Comparison of ENCODE assay signal across 1 cellular context in the genomic region with DNA sequence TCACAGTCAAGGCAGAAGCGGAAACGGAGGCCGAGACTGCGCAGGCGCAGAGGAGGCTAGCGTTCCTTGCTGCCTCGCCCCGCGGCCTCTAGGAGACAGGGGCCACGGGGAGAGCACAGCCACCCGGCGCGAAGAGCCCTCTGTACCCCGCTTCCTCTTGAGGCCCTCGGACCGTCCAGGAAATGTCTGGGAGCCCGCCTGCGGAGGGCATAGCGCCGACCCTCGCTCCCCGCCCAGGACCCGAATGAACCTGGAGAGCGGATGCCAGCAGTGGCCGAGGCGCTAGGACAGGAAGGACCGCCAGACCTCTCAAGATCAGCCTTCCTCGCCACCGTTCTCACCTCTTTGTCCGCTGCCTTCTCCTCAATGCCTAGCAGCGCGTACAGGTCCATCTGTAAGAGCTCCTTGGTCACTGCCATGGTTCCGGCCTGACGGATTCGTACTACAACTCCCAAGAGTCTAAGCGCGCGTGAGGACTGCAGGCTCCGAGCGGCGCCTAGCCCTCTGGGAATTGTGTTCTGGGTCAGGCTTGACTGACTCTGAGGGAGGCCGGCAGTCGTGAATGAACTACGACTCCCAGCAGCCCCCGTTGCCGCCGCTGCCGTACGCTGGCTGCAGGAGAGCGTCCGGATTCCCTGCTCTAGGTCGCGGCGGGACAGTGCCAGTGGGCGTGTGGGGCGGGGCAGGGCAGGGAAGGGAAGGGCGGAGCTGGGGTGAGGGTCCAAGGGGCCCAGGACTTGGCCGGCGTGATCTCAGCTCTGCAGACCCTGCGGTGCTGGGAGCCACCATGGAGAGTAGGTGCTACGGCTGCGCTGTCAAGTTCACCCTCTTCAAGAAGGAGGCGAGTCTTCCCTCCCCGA.
TF ChIP-seq lines count a peak whose summit lies in the region.

A gene with protein sequence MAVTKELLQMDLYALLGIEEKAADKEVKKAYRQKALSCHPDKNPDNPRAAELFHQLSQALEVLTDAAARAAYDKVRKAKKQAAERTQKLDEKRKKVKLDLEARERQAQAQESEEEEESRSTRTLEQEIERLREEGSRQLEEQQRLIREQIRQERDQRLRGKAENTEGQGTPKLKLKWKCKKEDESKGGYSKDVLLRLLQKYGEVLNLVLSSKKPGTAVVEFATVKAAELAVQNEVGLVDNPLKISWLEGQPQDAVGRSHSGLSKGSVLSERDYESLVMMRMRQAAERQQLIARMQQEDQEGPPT (minus strand): TSS at position 446 of the 860 bp plus-strand sequence. CDS start 27 bp downstream, at position 419.
A gene with protein sequence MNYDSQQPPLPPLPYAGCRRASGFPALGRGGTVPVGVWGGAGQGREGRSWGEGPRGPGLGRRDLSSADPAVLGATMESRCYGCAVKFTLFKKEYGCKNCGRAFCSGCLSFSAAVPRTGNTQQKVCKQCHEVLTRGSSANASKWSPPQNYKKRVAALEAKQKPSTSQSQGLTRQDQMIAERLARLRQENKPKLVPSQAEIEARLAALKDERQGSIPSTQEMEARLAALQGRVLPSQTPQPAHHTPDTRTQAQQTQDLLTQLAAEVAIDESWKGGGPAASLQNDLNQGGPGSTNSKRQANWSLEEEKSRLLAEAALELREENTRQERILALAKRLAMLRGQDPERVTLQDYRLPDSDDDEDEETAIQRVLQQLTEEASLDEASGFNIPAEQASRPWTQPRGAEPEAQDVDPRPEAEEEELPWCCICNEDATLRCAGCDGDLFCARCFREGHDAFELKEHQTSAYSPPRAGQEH (plus strand): TSS at position 62 of the 860 bp plus-strand sequence. CDS start 501 bp downstream, at position 563.

TF ChIP-seq in HepG2, 621 proteins besides CTCF, POLR2A, EP300 and RAD21 (continued from another document and continues in another):
- TF ChIP-seq, protein P1, sequence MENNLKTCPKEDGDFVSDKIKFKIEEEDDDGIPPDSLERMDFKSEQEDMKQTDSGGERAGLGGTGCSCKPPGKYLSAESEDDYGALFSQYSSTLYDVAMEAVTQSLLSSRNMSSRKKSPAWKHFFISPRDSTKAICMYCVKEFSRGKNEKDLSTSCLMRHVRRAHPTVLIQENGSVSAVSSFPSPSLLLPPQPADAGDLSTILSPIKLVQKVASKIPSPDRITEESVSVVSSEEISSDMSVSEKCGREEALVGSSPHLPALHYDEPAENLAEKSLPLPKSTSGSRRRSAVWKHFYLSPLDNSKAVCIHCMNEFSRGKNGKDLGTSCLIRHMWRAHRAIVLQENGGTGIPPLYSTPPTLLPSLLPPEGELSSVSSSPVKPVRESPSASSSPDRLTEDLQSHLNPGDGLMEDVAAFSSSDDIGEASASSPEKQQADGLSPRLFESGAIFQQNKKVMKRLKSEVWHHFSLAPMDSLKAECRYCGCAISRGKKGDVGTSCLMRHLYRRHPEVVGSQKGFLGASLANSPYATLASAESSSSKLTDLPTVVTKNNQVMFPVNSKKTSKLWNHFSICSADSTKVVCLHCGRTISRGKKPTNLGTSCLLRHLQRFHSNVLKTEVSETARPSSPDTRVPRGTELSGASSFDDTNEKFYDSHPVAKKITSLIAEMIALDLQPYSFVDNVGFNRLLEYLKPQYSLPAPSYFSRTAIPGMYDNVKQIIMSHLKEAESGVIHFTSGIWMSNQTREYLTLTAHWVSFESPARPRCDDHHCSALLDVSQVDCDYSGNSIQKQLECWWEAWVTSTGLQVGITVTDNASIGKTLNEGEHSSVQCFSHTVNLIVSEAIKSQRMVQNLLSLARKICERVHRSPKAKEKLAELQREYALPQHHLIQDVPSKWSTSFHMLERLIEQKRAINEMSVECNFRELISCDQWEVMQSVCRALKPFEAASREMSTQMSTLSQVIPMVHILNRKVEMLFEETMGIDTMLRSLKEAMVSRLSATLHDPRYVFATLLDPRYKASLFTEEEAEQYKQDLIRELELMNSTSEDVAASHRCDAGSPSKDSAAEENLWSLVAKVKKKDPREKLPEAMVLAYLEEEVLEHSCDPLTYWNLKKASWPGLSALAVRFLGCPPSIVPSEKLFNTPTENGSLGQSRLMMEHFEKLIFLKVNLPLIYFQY (CRISPR knock-in tag; IDR thresholded peaks at IDR 0.05; ENCODE audit: borderline replicate concordance), result no peak; the same call in 1 of the 2 replicates
- TF ChIP-seq YEATS4 (CRISPR knock-in tag; IDR thresholded peaks at IDR 0.05; ENCODE audit: borderline replicate concordance) (peak; percentile 78; the same call in 1 of the 2 replicates), SNAPC2 (CRISPR knock-in tag; IDR thresholded peaks at IDR 0.05) (peak; percentile 84), TAF15 (IDR thresholded peaks at IDR 0.05; ENCODE audit: low read depth, low read length, poor library complexity, severe bottlenecking) (no peak), ZNF589 (CRISPR knock-in tag; conservative IDR thresholded peaks at IDR 0.05) (no peak), KDM2A (CRISPR knock-in tag; IDR thresholded peaks at IDR 0.05; ENCODE audit: borderline replicate concordance, low read depth) (peak; percentile 71), NR2F1 (CRISPR knock-in tag; IDR thresholded peaks at IDR 0.05) (no peak), ZNF83 (CRISPR knock-in tag; IDR thresholded peaks at IDR 0.05; ENCODE audit: borderline replicate concordance) (no peak), ZNF432 (CRISPR knock-in tag; IDR thresholded peaks at IDR 0.05; ENCODE audit: borderline replicate concordance) (no peak), ZNF446 (CRISPR knock-in tag; IDR thresholded peaks at IDR 0.05) (no peak), XBP1 (CRISPR knock-in tag; IDR thresholded peaks at IDR 0.05) (no peak), ZKSCAN8 (CRISPR knock-in tag; IDR thresholded peaks at IDR 0.05; ENCODE audit: borderline replicate concordance) (no peak; the same call in 1 of the 2 replicates), ZNF598 (CRISPR knock-in tag; IDR thresholded peaks at IDR 0.05; ENCODE audit: borderline replicate concordance) (peak; percentile 81; the same call in 1 of the 2 replicates), ZBTB3 (CRISPR knock-in tag; IDR thresholded peaks at IDR 0.05; ENCODE audit: borderline replicate concordance, low read depth) (no peak; the same call in 1 of the 2 replicates), ZFAT (CRISPR knock-in tag; conservative IDR thresholded peaks at IDR 0.05) (no peak), TBX2 (CRISPR knock-in tag; IDR thresholded peaks at IDR 0.05; ENCODE audit: borderline replicate concordance) (peak; percentile 68; the same call in 1 of the 2 replicates), ZNF143 (CRISPR knock-in tag; IDR thresholded peaks at IDR 0.05) (peak; percentile 98), KMT2B (CRISPR knock-in tag; IDR thresholded peaks at IDR 0.05) (peak; percentile 74), TMF1 (CRISPR knock-in tag; IDR thresholded peaks at IDR 0.05; ENCODE audit: low read depth) (no peak; the same call in 1 of the 2 replicates), HNRNPL (IDR thresholded peaks at IDR 0.05; ENCODE audit: low read depth, low read length) (0 out of 2 replicates have a peak, but pooled peaks have one; percentile 16), PTBP1 (IDR thresholded peaks at IDR 0.05; ENCODE audit: low read depth, low read length, poor library complexity, severe bottlenecking) (no peak)
- TF ChIP-seq, protein P2, sequence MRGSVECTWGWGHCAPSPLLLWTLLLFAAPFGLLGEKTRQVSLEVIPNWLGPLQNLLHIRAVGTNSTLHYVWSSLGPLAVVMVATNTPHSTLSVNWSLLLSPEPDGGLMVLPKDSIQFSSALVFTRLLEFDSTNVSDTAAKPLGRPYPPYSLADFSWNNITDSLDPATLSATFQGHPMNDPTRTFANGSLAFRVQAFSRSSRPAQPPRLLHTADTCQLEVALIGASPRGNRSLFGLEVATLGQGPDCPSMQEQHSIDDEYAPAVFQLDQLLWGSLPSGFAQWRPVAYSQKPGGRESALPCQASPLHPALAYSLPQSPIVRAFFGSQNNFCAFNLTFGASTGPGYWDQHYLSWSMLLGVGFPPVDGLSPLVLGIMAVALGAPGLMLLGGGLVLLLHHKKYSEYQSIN (CRISPR knock-in tag; IDR thresholded peaks at IDR 0.05; ENCODE audit: borderline replicate concordance), result no peak
- TF ChIP-seq, protein P3, sequence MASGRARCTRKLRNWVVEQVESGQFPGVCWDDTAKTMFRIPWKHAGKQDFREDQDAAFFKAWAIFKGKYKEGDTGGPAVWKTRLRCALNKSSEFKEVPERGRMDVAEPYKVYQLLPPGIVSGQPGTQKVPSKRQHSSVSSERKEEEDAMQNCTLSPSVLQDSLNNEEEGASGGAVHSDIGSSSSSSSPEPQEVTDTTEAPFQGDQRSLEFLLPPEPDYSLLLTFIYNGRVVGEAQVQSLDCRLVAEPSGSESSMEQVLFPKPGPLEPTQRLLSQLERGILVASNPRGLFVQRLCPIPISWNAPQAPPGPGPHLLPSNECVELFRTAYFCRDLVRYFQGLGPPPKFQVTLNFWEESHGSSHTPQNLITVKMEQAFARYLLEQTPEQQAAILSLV (CRISPR knock-in tag; IDR thresholded peaks at IDR 0.05; ENCODE audit: borderline replicate concordance), result no peak; the same call in 1 of the 2 replicates
- TF ChIP-seq, protein P4, sequence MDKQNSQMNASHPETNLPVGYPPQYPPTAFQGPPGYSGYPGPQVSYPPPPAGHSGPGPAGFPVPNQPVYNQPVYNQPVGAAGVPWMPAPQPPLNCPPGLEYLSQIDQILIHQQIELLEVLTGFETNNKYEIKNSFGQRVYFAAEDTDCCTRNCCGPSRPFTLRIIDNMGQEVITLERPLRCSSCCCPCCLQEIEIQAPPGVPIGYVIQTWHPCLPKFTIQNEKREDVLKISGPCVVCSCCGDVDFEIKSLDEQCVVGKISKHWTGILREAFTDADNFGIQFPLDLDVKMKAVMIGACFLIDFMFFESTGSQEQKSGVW (CRISPR knock-in tag; IDR thresholded peaks at IDR 0.05; ENCODE audit: borderline replicate concordance), result no peak
- TF ChIP-seq, protein P5, sequence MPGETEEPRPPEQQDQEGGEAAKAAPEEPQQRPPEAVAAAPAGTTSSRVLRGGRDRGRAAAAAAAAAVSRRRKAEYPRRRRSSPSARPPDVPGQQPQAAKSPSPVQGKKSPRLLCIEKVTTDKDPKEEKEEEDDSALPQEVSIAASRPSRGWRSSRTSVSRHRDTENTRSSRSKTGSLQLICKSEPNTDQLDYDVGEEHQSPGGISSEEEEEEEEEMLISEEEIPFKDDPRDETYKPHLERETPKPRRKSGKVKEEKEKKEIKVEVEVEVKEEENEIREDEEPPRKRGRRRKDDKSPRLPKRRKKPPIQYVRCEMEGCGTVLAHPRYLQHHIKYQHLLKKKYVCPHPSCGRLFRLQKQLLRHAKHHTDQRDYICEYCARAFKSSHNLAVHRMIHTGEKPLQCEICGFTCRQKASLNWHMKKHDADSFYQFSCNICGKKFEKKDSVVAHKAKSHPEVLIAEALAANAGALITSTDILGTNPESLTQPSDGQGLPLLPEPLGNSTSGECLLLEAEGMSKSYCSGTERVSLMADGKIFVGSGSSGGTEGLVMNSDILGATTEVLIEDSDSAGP (CRISPR knock-in tag; IDR thresholded peaks at IDR 0.05; ENCODE audit: borderline replicate concordance), result peak; percentile 94
- TF ChIP-seq, protein P6, sequence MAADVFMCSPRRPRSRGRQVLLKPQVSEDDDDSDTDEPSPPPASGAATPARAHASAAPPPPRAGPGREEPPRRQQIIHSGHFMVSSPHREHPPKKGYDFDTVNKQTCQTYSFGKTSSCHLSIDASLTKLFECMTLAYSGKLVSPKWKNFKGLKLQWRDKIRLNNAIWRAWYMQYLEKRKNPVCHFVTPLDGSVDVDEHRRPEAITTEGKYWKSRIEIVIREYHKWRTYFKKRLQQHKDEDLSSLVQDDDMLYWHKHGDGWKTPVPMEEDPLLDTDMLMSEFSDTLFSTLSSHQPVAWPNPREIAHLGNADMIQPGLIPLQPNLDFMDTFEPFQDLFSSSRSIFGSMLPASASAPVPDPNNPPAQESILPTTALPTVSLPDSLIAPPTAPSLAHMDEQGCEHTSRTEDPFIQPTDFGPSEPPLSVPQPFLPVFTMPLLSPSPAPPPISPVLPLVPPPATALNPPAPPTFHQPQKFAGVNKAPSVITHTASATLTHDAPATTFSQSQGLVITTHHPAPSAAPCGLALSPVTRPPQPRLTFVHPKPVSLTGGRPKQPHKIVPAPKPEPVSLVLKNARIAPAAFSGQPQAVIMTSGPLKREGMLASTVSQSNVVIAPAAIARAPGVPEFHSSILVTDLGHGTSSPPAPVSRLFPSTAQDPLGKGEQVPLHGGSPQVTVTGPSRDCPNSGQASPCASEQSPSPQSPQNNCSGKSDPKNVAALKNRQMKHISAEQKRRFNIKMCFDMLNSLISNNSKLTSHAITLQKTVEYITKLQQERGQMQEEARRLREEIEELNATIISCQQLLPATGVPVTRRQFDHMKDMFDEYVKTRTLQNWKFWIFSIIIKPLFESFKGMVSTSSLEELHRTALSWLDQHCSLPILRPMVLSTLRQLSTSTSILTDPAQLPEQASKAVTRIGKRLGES (CRISPR knock-in tag; IDR thresholded peaks at IDR 0.05; ENCODE audit: borderline replicate concordance), result no peak
- TF ChIP-seq, protein P7, sequence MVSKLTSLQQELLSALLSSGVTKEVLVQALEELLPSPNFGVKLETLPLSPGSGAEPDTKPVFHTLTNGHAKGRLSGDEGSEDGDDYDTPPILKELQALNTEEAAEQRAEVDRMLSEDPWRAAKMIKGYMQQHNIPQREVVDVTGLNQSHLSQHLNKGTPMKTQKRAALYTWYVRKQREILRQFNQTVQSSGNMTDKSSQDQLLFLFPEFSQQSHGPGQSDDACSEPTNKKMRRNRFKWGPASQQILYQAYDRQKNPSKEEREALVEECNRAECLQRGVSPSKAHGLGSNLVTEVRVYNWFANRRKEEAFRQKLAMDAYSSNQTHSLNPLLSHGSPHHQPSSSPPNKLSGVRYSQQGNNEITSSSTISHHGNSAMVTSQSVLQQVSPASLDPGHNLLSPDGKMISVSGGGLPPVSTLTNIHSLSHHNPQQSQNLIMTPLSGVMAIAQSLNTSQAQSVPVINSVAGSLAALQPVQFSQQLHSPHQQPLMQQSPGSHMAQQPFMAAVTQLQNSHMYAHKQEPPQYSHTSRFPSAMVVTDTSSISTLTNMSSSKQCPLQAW (CRISPR knock-in tag; IDR thresholded peaks at IDR 0.05), result peak; percentile 59; the same call in 1 of the 2 replicates
